22 cellular contexts compared by ENCODE assay signal in the genomic region with DNA sequence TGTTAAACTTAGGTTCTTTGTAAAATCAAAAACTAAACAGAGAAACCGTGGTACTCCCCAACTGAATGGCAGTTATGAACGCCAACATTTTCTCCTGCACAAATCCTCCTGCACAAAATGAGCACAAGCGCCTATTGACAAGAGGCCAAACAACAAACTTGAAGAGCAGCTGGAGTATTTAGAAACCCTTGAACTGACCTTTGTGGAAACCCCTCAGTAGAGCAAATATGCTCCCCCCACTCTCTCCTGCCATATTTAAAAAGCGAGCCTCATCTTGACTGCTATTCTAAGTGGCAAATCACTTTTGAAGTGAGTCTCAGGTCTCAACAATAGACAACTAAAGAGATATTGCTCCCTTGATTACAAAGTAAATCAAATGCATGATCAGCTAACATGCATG. TPM values are rescaled to one million over a fixed set of nuclear protein-coding genes. Genes with fewer than 3 reads are reported as not detected.
A peak's percentile ranks its signal among the peaks of the same experiment; 100 is the strongest.
DNase-seq lines count a peak whose midpoint lies in the region; ATAC-seq and TF ChIP-seq lines count a peak whose summit lies in the region.
"Had no signal": no experiment of that assay in that cellular context is flagged by ENCODE, and none has a peak within 500 bp of the region (broad histone marks: within the 10 kb centered on the region; RNA-seq: fewer than 3 reads in every experiment).

No MANE protein-coding gene starts in this region.

- H3K9ac ChIP-seq in neuronal stem cell (ENCODE audit: low read depth, low read length, poor library complexity) = no peak overlapping the region

- no peaks in the 10 kb centered on the region for H3K4me1 Mint-ChIP-seq in T-helper 2 cell treated with Interferon-gamma antibody and Interleukin-4, amounts not matched to agents 5 μg/mL and 100 μg/mL, for 36 hours (ENCODE audit: low read depth)
- H3K4me1 Mint-ChIP-seq: activated B cell treated with CpG ODN at 0.5 μM for 24 hours; activated CD4-positive, alpha-beta memory T cell treated with anti-CD3 and anti-CD28 coated beads, Interleukin-2, amount 10 ng/mL, durations not matched to agents 7 days and 5 days; stimulated activated effector memory CD8-positive, alpha-beta T cell treated with anti-CD3 and anti-CD28 coated beads, Interleukin-12 subunit alpha, Interleukin-12 subunit beta, amount 100 ng/mL, for 72 hours had no signal

- H3K4me3 ChIP-seq in neuronal stem cell (ENCODE audit: low read length in 2 of 2) = no peak overlapping the region
- H3K4me3 ChIP-seq: dorsolateral prefrontal cortex, GM12878, ovary had no signal

- no peak overlapping the region for H2AK5ac ChIP-seq in neuronal stem cell (ENCODE audit: low read depth, low read length)

- H2AFZ ChIP-seq in neuronal stem cell (ENCODE audit: low read length) = peak overlapping the region; percentile 32

- peaks cover 5% of the 10 kb centered on the region for H3K27me3 Mint-ChIP-seq in T-helper 2 cell treated with Interferon-gamma antibody and Interleukin-4, amounts not matched to agents 5 μg/mL and 100 μg/mL, for 36 hours (ENCODE audit: low read depth)

- peaks cover 0 to 7% of the 10 kb centered on the region in 2 donors for H3K4me1 ChIP-seq in neuronal stem cell (ENCODE audit: control insufficient read depth in 2 of 2, insufficient read depth in 1 of 2, low read depth in 1 of 2, low read length in 2 of 2)

- peak; percentile 94 for DNase-seq in NCI-H1092 treated with DMSO at 0.1 percent for 48 hours (lab: John Stamatoyannopoulos, UW)
- peak; percentile 49 for DNase-seq in NCI-H2029 (lab: John Stamatoyannopoulos, UW)
- DNase-seq in neuronal stem cell (ENCODE audit: low spot score) = no peak
- no peak for DNase-seq in T-helper 2 cell treated with Interferon-gamma antibody and Interleukin-4, amounts not matched to agents 5 μg/mL and 100 μg/mL, for 36 hours (ENCODE audit: low spot score)
- no peak for DNase-seq in NCI-H524 (lab: John Stamatoyannopoulos, UW)
- DNase-seq: activated B cell treated with CpG ODN at 0.5 μM for 24 hours; activated CD4-positive, alpha-beta memory T cell treated with anti-CD3 and anti-CD28 coated beads, Interleukin-2, amount 10 ng/mL, durations not matched to agents 7 days and 5 days; activated naive CD4-positive, alpha-beta T cell treated with anti-CD3 and anti-CD28 coated beads for 36 hours; activated T-cell treated with anti-CD3 and anti-CD28 coated beads for 4 hours; amygdala; caudate nucleus; CD4-positive, alpha-beta T cell; dorsolateral prefrontal cortex; hypothalamus; NCI-H526; OCI-M1; ovary; T-helper 2 cell had no signal

- no peak overlapping the region for H2BK15ac ChIP-seq in neuronal stem cell (ENCODE audit: low read length)

- no CpG with 5 or more reads among the region's 4 CpGs for WGBS in neuronal stem cell (ENCODE audit: extremely low coverage in 2 of 2, insufficient read length in 2 of 2, insufficient replicate concordance in 1 of 2), 2 donors

- no peak overlapping the region for H4K8ac ChIP-seq in neuronal stem cell (ENCODE audit: low read depth, low read length)

- no peak overlapping the region for H3K27ac Mint-ChIP-seq in T-helper 2 cell treated with Interferon-gamma antibody and Interleukin-4, amounts not matched to agents 5 μg/mL and 100 μg/mL, for 36 hours
- H3K27ac Mint-ChIP-seq: activated B cell treated with CpG ODN at 0.5 μM for 24 hours; activated CD4-positive, alpha-beta memory T cell treated with anti-CD3 and anti-CD28 coated beads, Interleukin-2, amount 10 ng/mL, durations not matched to agents 7 days and 5 days; activated naive CD4-positive, alpha-beta T cell treated with anti-CD3 and anti-CD28 coated beads for 36 hours; CD4-positive, alpha-beta T cell; stimulated activated effector memory CD8-positive, alpha-beta T cell treated with anti-CD3 and anti-CD28 coated beads, Interleukin-12 subunit alpha, Interleukin-12 subunit beta, amount 100 ng/mL, for 72 hours had no signal

- no peaks in the 10 kb centered on the region for H3K9me3 ChIP-seq in neuronal stem cell (replicated peaks in 1 of 2; ENCODE audit: control insufficient read depth in 2 of 2, insufficient read depth in 1 of 2, low read depth in 1 of 2, low read length in 2 of 2)
- H3K9me3 ChIP-seq: ovary had no signal

- no peak overlapping the region for H2BK5ac ChIP-seq in neuronal stem cell (ENCODE audit: low read length)

- ATAC-seq in GM18498 (IDR thresholded peaks at IDR 0.05; ENCODE audit: unreplicated experiment) = no peak
- ATAC-seq: stimulated activated effector memory CD8-positive, alpha-beta T cell treated with anti-CD3 and anti-CD28 coated beads, Interleukin-12 subunit alpha, Interleukin-12 subunit beta, amount 100 ng/mL, for 72 hours had no signal

- no peaks in the 10 kb centered on the region for H3K9me3 Mint-ChIP-seq in T-helper 2 cell treated with Interferon-gamma antibody and Interleukin-4, amounts not matched to agents 5 μg/mL and 100 μg/mL, for 36 hours
- H3K9me3 Mint-ChIP-seq: activated B cell treated with CpG ODN at 0.5 μM for 24 hours; activated CD4-positive, alpha-beta memory T cell treated with anti-CD3 and anti-CD28 coated beads, Interleukin-2, amount 10 ng/mL, durations not matched to agents 7 days and 5 days; activated naive CD4-positive, alpha-beta T cell treated with anti-CD3 and anti-CD28 coated beads for 36 hours; CD4-positive, alpha-beta T cell; stimulated activated effector memory CD8-positive, alpha-beta T cell treated with anti-CD3 and anti-CD28 coated beads, Interleukin-12 subunit alpha, Interleukin-12 subunit beta, amount 100 ng/mL, for 72 hours had no signal

- no peak for TF ChIP-seq CTCF in VCaP (conservative IDR thresholded peaks at IDR 0.05)

- H3K36me3 Mint-ChIP-seq in T-helper 2 cell treated with Interferon-gamma antibody and Interleukin-4, amounts not matched to agents 5 μg/mL and 100 μg/mL, for 36 hours (ENCODE audit: low read depth) = no peaks in the 10 kb centered on the region
- H3K36me3 Mint-ChIP-seq: stimulated activated effector memory CD8-positive, alpha-beta T cell treated with anti-CD3 and anti-CD28 coated beads, Interleukin-12 subunit alpha, Interleukin-12 subunit beta, amount 100 ng/mL, for 72 hours had no signal

- H3K23ac ChIP-seq in neuronal stem cell (ENCODE audit: low read depth, low read length, poor library complexity) = no peak overlapping the region

- no peak overlapping the region for H4K91ac ChIP-seq in neuronal stem cell (ENCODE audit: low read depth, low read length, poor library complexity)

- H2BK12ac ChIP-seq in neuronal stem cell (ENCODE audit: low read length) = no peak overlapping the region

- no peak overlapping the region for H3K4me2 ChIP-seq in neuronal stem cell (ENCODE audit: insufficient read depth, low read length, poor library complexity, severe bottlenecking)

- H3K4me3 Mint-ChIP-seq in T-helper 2 cell treated with Interferon-gamma antibody and Interleukin-4, amounts not matched to agents 5 μg/mL and 100 μg/mL, for 36 hours = no peak overlapping the region
- H3K4me3 Mint-ChIP-seq: activated B cell treated with CpG ODN at 0.5 μM for 24 hours; activated CD4-positive, alpha-beta memory T cell treated with anti-CD3 and anti-CD28 coated beads, Interleukin-2, amount 10 ng/mL, durations not matched to agents 7 days and 5 days; activated naive CD4-positive, alpha-beta T cell treated with anti-CD3 and anti-CD28 coated beads for 36 hours; CD4-positive, alpha-beta T cell; stimulated activated effector memory CD8-positive, alpha-beta T cell treated with anti-CD3 and anti-CD28 coated beads, Interleukin-12 subunit alpha, Interleukin-12 subunit beta, amount 100 ng/mL, for 72 hours had no signal

- H3K4ac ChIP-seq in neuronal stem cell (ENCODE audit: low read length) = no peak overlapping the region

- no peaks in the 10 kb centered on the region for H3K27me3 ChIP-seq in neuronal stem cell (ENCODE audit: control insufficient read depth in 3 of 3, insufficient read depth in 3 of 3, low read depth in 1 of 3, low read length in 3 of 3)
- H3K27me3 ChIP-seq: dorsolateral prefrontal cortex, ovary had no signal

- no peak overlapping the region for H3K18ac ChIP-seq in neuronal stem cell (ENCODE audit: low read length)

- H3K36me3 ChIP-seq in neuronal stem cell (replicated peaks in 1 of 2; ENCODE audit: control insufficient read depth in 2 of 2, insufficient read depth in 2 of 2, low read length in 2 of 2) = peaks cover 17 to 62% of the 10 kb centered on the region in 2 donors
- H3K36me3 ChIP-seq: ovary had no signal

- H3K27ac ChIP-seq in VCaP (peak overlapping the region; percentile 37), neuronal stem cell (replicated peaks; ENCODE audit: low read length) (no peak overlapping the region)
- H3K27ac ChIP-seq: ovary had no signal

- no peak overlapping the region for H3K14ac ChIP-seq in neuronal stem cell (ENCODE audit: low read length)

- H3K79me1 ChIP-seq in neuronal stem cell (ENCODE audit: low read depth, low read length) = no peaks in the 10 kb centered on the region

- H2BK120ac ChIP-seq in neuronal stem cell (ENCODE audit: low read depth, low read length) = no peak overlapping the region

RNA-seq across cellular contexts. Expression of a gene that starts 20.5 kb away (rescaled TPM):
- 98.3 TPM for polyA plus RNA-seq in neuronal stem cell (2013, experiment 1 of 2)
- polyA plus RNA-seq in neuronal stem cell (2013, experiment 2 of 2) = 101 TPM

Comparison
In these comparisons a context has a peak if more than half of its experiments do, and no peak if none do; other contexts are left out.
1. DNase-seq: peak in NCI-H1092 treated with DMSO at 0.1 percent for 48 hours (single experiment) and NCI-H2029 (single experiment); none in neuronal stem cell (single experiment), T-helper 2 cell treated with Interferon-gamma antibody and Interleukin-4, amounts not matched to agents 5 μg/mL and 100 μg/mL, for 36 hours (single experiment) and NCI-H524 (0 of 2).